21 cellular contexts compared by ENCODE assay signal in the genomic region with DNA sequence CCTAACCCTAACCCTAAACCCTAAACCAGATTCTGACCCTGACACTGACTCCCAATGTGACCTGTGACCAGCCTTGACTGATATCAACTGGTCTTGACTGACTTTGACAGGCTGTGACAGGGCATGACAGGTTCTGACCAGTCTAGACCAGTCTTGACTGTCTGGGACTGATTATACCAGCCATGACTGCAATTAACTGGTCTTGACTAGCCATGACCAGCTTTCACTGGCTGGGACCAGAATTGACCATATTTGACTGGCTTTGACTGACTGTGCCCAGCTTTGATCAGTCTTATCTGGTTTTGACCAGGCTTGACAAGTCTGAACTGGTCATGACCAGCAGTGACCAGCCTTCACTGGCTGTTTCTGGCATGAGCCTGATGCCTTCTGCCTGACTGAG.
"Had no signal": no experiment of that assay in that cellular context is flagged by ENCODE, and none has a peak within 500 bp of the region (broad histone marks: within the 10 kb centered on the region; RNA-seq: fewer than 3 reads in every experiment).

No MANE protein-coding gene starts in this region.

- FAIRE-seq: RCC 7860 had no signal

- H3K4me1 ChIP-seq: SJSA1 had no signal

- H3K4me3 ChIP-seq: MG63, SJSA1, SK-N-MC had no signal

- DNase-seq: Karpas-422, KG1, MG63, NCI-H1092, NCI-H1105 treated with DMSO at 0.1 percent for 48 hours, NCI-H1417 treated with DMSO at 0.1 percent for 48 hours, NCI-H146, NCI-H1694 treated with DMSO at 0.1 percent for 48 hours, NCI-H1930, NCI-H2081, NCI-H2107, NCI-H2227 treated with DMSO at 0.1 percent for 48 hours, NCI-H524, NCI-H526 treated with DMSO at 0.1 percent for 48 hours, NCI-H774, Right ventricle myocardium superior, RPMI8226, SIG-M5 had no signal

- H3K9me3 ChIP-seq: MG63, SJSA1 had no signal

- H3K36me3 ChIP-seq: MG63, SJSA1 had no signal

- H3K27me3 ChIP-seq: MG63, SJSA1 had no signal

- H3K27ac ChIP-seq: SJSA1, SK-N-MC had no signal
